Comparison of ENCODE assay signal across 7 cellular contexts in the genomic region with DNA sequence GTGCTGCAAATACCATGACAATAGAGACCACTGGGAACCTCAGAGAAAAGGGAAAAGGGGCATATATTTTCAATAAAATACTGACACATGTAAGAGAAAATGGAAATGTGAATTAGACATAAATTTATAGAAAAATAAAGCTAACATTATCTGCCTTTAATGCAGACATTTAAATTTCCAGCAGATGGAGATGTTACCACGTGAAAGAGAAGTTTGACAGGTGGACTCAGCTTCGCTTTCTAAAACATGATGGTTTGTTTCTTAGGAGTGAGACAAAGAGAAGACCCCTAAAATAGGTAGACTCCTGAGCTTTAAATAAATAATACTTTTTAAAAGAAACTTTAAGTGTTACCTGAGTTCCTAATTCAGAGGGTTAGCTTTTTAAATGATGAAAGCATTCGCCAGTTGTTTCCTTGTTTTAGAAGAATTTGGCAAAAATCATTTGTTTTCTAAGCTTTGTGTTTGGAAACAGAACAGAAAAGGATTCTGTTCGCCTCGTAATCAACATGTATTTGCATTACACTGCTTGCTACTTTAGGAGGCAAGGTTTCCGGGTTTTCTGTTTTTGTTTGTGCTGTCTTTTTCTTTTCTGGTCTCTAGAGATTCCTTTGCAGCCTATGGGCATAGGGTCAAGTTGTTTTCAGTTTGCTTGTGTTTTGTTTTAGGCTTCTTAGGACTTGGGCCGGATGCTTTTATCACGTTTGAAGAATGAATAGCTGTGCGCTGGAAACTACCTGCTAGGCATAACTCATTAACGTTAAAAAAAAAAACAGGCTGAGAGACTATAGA.
DNase-seq lines count a peak whose midpoint lies in the region; TF ChIP-seq lines count a peak whose summit lies in the region.

No MANE protein-coding gene starts in this region.

- H3K9ac ChIP-seq in H9 (ENCODE audit: extremely low read depth, insufficient read length, low read length) (no peak overlapping the region), skeletal muscle tissue (ENCODE audit: low read depth in 1 of 3, low read length in 3 of 3) (no peak overlapping the region)

- no peak overlapping the region for H2BK120ac ChIP-seq in H9 (ENCODE audit: low read depth, low read length, poor library complexity, severe bottlenecking)

- H3K14ac ChIP-seq in H9 (ENCODE audit: insufficient read depth, low read length), result no peak overlapping the region

- DNase-seq in H9 (peak; percentile 39), Peyer's patch (no peak), fibroblast of villous mesenchyme (ENCODE audit: low read depth) (no peak), thyroid gland (no peak), SHP77 treated with DMSO at 0.1 percent for 48 hours (lab: John Stamatoyannopoulos, UW) (no peak), NCI-H2029 treated with DMSO at 0.1 percent for 48 hours (lab: John Stamatoyannopoulos, UW) (no peak)

- H2AFZ ChIP-seq in H9 (ENCODE audit: low read length), result no peak overlapping the region

- no peaks in the 10 kb centered on the region for H3K27me3 Mint-ChIP-seq in H9 (ENCODE audit: low read depth)

- no peak overlapping the region for H2BK20ac ChIP-seq in H9 (ENCODE audit: low read depth, low read length, poor library complexity, severe bottlenecking)

- no peak overlapping the region for H2BK15ac ChIP-seq in H9 (ENCODE audit: low read depth, low read length)

- H3K9me3 ChIP-seq in H9 (ENCODE audit: control insufficient read depth, low read depth, low read length), result no peaks in the 10 kb centered on the region
- no peaks in the 10 kb centered on the region for H3K9me3 ChIP-seq in Peyer's patch
- H3K9me3 ChIP-seq in skeletal muscle tissue (ENCODE audit: control insufficient read depth in 3 of 3, low read length in 3 of 3), result no peaks in the 10 kb centered on the region
- no peaks in the 10 kb centered on the region for H3K9me3 ChIP-seq in thyroid gland

- no peaks in the 10 kb centered on the region for H3K79me2 ChIP-seq in H9 (ENCODE audit: insufficient read depth, low read length)

- peak overlapping the region; percentile 74 to 97 (median 94); a peak in 6 of 7 replicates for H3K27ac Mint-ChIP-seq in H9

- no peak overlapping the region for H2AK5ac ChIP-seq in H9 (ENCODE audit: insufficient read length, low read length)

- 0 out of 2 replicates have a peak overlapping the region, but pooled peaks have one; percentile 19 for H3K4ac ChIP-seq in H9 (ENCODE audit: low read depth, low read length)

- H4K91ac ChIP-seq in H9 (ENCODE audit: insufficient read length, low read depth, low read length), result no peak overlapping the region

- no peak overlapping the region for H3K23ac ChIP-seq in H9 (ENCODE audit: insufficient read length, low read depth, low read length)

- H3K4me3 Mint-ChIP-seq in H9, result peak overlapping the region; percentile 25 to 31; a peak in 4 of 5 replicates

- no peaks in the 10 kb centered on the region for H3K23me2 ChIP-seq in H9 (ENCODE audit: insufficient read length, low read depth, low read length, poor library complexity, severe bottlenecking)

- H4K8ac ChIP-seq in H9 (replicated peaks; ENCODE audit: insufficient read length, low read depth, low read length), result no peak overlapping the region

- H3K4me1 ChIP-seq in H9 (ENCODE audit: insufficient read depth, low read length) (peaks cover 22% of the 10 kb centered on the region; the same call in 1 of the 2 replicates), Peyer's patch (peaks cover 0 to 20% (median 0%) of the 10 kb centered on the region in 4 donors), skeletal muscle tissue (ENCODE audit: control insufficient read depth in 3 of 3, insufficient read depth in 3 of 3, low read length in 3 of 3) (peaks cover 9 to 13% (median 10%) of the 10 kb centered on the region in 3 donors), thyroid gland (peaks cover 9 to 11% of the 10 kb centered on the region in 2 donors)

- H3K18ac ChIP-seq in H9 (ENCODE audit: insufficient read length, low read depth, low read length), result no peak overlapping the region

- no CpG with 5 or more reads among the region's 10 CpGs for WGBS in H9 (ENCODE audit: extremely low coverage, insufficient read length, low lambda C conversion rate)
- WGBS in thyroid gland, 2 donors, result 67 to 70% methylated on average over 10 of the region's 10 CpGs

- peaks cover 65% of the 10 kb centered on the region in 2 experiments for H3K4me1 Mint-ChIP-seq in H9

- peak; percentile 72 for TF ChIP-seq CTCF in H9 (conservative IDR thresholded peaks at IDR 0.05)
- TF ChIP-seq CTCF in Peyer's patch (IDR thresholded peaks at IDR 0.05), result peak in 4 of 6 experiments; percentile 36 to 72 (median 66)
- peak; percentile 30 for TF ChIP-seq CTCF in fibroblast of villous mesenchyme (IDR thresholded peaks at IDR 0.05; ENCODE audit: insufficient read depth, low read depth, low read length)
- peak in 3 of 6 experiments; percentile 26 to 30 (median 27) for TF ChIP-seq CTCF in thyroid gland (IDR thresholded peaks at IDR 0.05)

- TF ChIP-seq POLR2A in Peyer's patch (IDR thresholded peaks at IDR 0.05), result no peak
- TF ChIP-seq POLR2A in thyroid gland (IDR thresholded peaks at IDR 0.05), result no peak

- no peak overlapping the region for H3K4me3 ChIP-seq in Peyer's patch
- H3K4me3 ChIP-seq in fibroblast of villous mesenchyme (ENCODE audit: low read depth, low read length), result no peak overlapping the region
- H3K4me3 ChIP-seq in skeletal muscle tissue (ENCODE audit: low read length in 3 of 3), result no peak overlapping the region
- H3K4me3 ChIP-seq in thyroid gland (replicated peaks in 1 of 3), result no peak overlapping the region

- peaks cover 4 to 6% of the 10 kb centered on the region in 2 experiments for H3K9me3 Mint-ChIP-seq in H9

- H2BK5ac ChIP-seq in H9 (ENCODE audit: insufficient read length, low read length), result no peak overlapping the region

- H3K27me3 ChIP-seq in H9 (ENCODE audit: insufficient read depth, low read length) (no peaks in the 10 kb centered on the region), Peyer's patch (no peaks in the 10 kb centered on the region), skeletal muscle tissue (ENCODE audit: control insufficient read depth in 3 of 3, insufficient read depth in 3 of 3, low read length in 3 of 3) (no peaks in the 10 kb centered on the region), thyroid gland (no peaks in the 10 kb centered on the region)

- H3T11ph ChIP-seq in H9 (ENCODE audit: low read length), result peak overlapping the region; percentile 19

- no peak overlapping the region for H2BK12ac ChIP-seq in H9 (ENCODE audit: insufficient read length, low read depth, low read length)

- H3K56ac ChIP-seq in H9 (ENCODE audit: insufficient read length, low read depth, low read length), result no peak overlapping the region

- no peaks in the 10 kb centered on the region for H4K20me1 ChIP-seq in H9 (ENCODE audit: control insufficient read depth, insufficient read depth, insufficient read length)

- intact Hi-C loops in thyroid gland (cut with DNase I), result no loop called here

- H3K27ac ChIP-seq in H9 (ENCODE audit: insufficient read length, low read depth, low read length) (peak overlapping the region; percentile 81), Peyer's patch (no peak overlapping the region), skeletal muscle tissue (ENCODE audit: low read depth, low read length) (peak overlapping the region; percentile 54), thyroid gland (no peak overlapping the region)

- H3K36me3 Mint-ChIP-seq in H9 (ENCODE audit: insufficient read depth in 1 of 3, low read depth in 3 of 3), result peaks cover 0 to 13% (median 8%) of the 10 kb centered on the region in 3 experiments; a peak in 5 of 7 replicates

- H3K4me2 ChIP-seq in H9 (ENCODE audit: insufficient read depth, insufficient read length, low read length), result peak overlapping the region; percentile 60

- H3K36me3 ChIP-seq in Peyer's patch (no peaks in the 10 kb centered on the region), skeletal muscle tissue (ENCODE audit: control insufficient read depth in 3 of 3, insufficient read depth in 3 of 3, low read length in 3 of 3) (no peaks in the 10 kb centered on the region), thyroid gland (no peaks in the 10 kb centered on the region)

- no peaks in the 10 kb centered on the region for H3K79me1 ChIP-seq in H9 (ENCODE audit: insufficient read depth, low read depth, low read length, poor library complexity, severe bottlenecking)

- no peak overlapping the region for H4K5ac ChIP-seq in H9 (ENCODE audit: insufficient read length, low read depth, low read length)

Comparison
In these comparisons a context has a peak if more than half of its experiments do, and no peak if none do; other contexts are left out.
1. H3K27ac ChIP-seq: peak in H9 (single experiment) and skeletal muscle tissue (single experiment); none in Peyer's patch (0 of 4) and thyroid gland (0 of 3).